9 cellular contexts compared by ENCODE assay signal in genomic region chr7:10122573-10123100, GRCh38.
DNase-seq lines count a peak whose midpoint lies in the region; TF ChIP-seq lines count a peak whose summit lies in the region.
"Had no signal": no experiment of that assay in that cellular context is flagged by ENCODE, and none has a peak within 500 bp of the region (broad histone marks: within the 10 kb centered on the region; RNA-seq: fewer than 3 reads in every experiment).

No MANE protein-coding gene starts in this region.

- TF ChIP-seq CTCF in GM12865 (IDR thresholded peaks at IDR 0.05; ENCODE audit: insufficient read depth, low read depth, low read length, missing control alignments) (no peak), endothelial cell (IDR thresholded peaks at IDR 0.05; ENCODE audit: unreplicated experiment) (no peak), nephron (IDR thresholded peaks at IDR 0.05; ENCODE audit: unreplicated experiment in 3 of 3) (no peak), prostate gland (IDR thresholded peaks at IDR 0.05) (no peak)

- WGBS in prostate gland, result 13% methylated on average over 4 of the region's 4 CpGs

- no peak for TF ChIP-seq POLR2A in prostate gland (IDR thresholded peaks at IDR 0.05)
- no peak for TF ChIP-seq POLR2A in erythroblast (IDR thresholded peaks at IDR 0.05; ENCODE audit: low read length)

- DNase-seq in GM12865 (ENCODE audit: low read depth), result peak; percentile 36
- DNase-seq in NCI-H526 treated with DMSO at 0.1 percent for 48 hours (lab: John Stamatoyannopoulos, UW), result peak; percentile 85
- peak; percentile 8 for DNase-seq in endothelial cell (ENCODE audit: low spot score)
- DNase-seq in stimulated activated CD4-positive, alpha-beta T cell treated with anti-CD3 and anti-CD28 coated beads, Interleukin-2, amount 100 ng/mL, for 48 hours, result no peak
- DNase-seq in activated CD4-positive, alpha-beta T cell treated with anti-CD3 and anti-CD28 coated beads, Interleukin-2, amount 50 U/mL, for 4 hours, result no peak
- no peak for DNase-seq in prostate gland (ENCODE audit: low spot score)
- no peak for DNase-seq in erythroblast (lab: John Stamatoyannopoulos, UW)
- DNase-seq: NCI-H187 had no signal

- peaks cover 2% of the 10 kb centered on the region for H3K4me1 ChIP-seq in prostate gland (replicated peaks)

- H3K9me3 ChIP-seq in prostate gland, result no peaks in the 10 kb centered on the region

- H3K9me3 Mint-ChIP-seq in endothelial cell (ENCODE audit: unreplicated experiment) (no peaks in the 10 kb centered on the region), nephron (no peaks in the 10 kb centered on the region)

- H3K4me3 ChIP-seq in GM12865 (ENCODE audit: low read depth, low read length), result no peak overlapping the region
- H3K4me3 ChIP-seq in prostate gland, result no peak overlapping the region

- H3K36me3 ChIP-seq in prostate gland, result no peaks in the 10 kb centered on the region

- no peaks in the 10 kb centered on the region for H3K27me3 ChIP-seq in prostate gland (replicated peaks; ENCODE audit: insufficient read depth)

- no peaks in the 10 kb centered on the region for H3K27me3 Mint-ChIP-seq in endothelial cell (ENCODE audit: unreplicated experiment)
- H3K27me3 Mint-ChIP-seq in nephron (ENCODE audit: low read depth), result no peaks in the 10 kb centered on the region

- H3K36me3 Mint-ChIP-seq in endothelial cell (ENCODE audit: low read depth, unreplicated experiment), result no peaks in the 10 kb centered on the region
- no peaks in the 10 kb centered on the region for H3K36me3 Mint-ChIP-seq in nephron (ENCODE audit: low read depth)

- intact Hi-C loops in prostate gland (cut with DNase I), result no loop called here

- peaks cover 13% of the 10 kb centered on the region for H3K4me1 Mint-ChIP-seq in endothelial cell (ENCODE audit: unreplicated experiment)
- H3K4me1 Mint-ChIP-seq in nephron, result peaks cover 18% of the 10 kb centered on the region

- no peak overlapping the region for H3K4me3 Mint-ChIP-seq in endothelial cell (ENCODE audit: unreplicated experiment)
- no peak overlapping the region for H3K4me3 Mint-ChIP-seq in nephron

- no peak overlapping the region for H3K27ac ChIP-seq in prostate gland

- no peak overlapping the region for H3K27ac Mint-ChIP-seq in endothelial cell (ENCODE audit: unreplicated experiment)
- peak overlapping the region; percentile 90 to 97 (median 94) for H3K27ac Mint-ChIP-seq in nephron

Comparison
In these comparisons a context has a peak if more than half of its experiments do, and no peak if none do; other contexts are left out.
1. DNase-seq: peak in GM12865 (single experiment), NCI-H526 treated with DMSO at 0.1 percent for 48 hours (single experiment) and endothelial cell (single experiment); none in stimulated activated CD4-positive, alpha-beta T cell treated with anti-CD3 and anti-CD28 coated beads, Interleukin-2, amount 100 ng/mL, for 48 hours (0 of 2), activated CD4-positive, alpha-beta T cell treated with anti-CD3 and anti-CD28 coated beads, Interleukin-2, amount 50 U/mL, for 4 hours (0 of 2), prostate gland (single experiment) and erythroblast (0 of 2).